In genomic region chr2:36352024-36352398, GRCh38 we compare ENCODE assay signal across 8 cellular contexts. TPM values are rescaled to one million over a fixed set of nuclear protein-coding genes. Genes with fewer than 3 reads are reported as not detected.
DNase-seq lines count a peak whose midpoint lies in the region; ATAC-seq and TF ChIP-seq lines count a peak whose summit lies in the region.

No MANE protein-coding gene starts in this region.

- no peaks in the 10 kb centered on the region for H3K79me1 ChIP-seq in mesendoderm (ENCODE audit: low read length)

- CTCF ChIA-PET in mammary epithelial cell (lab: Charles Lee; ENCODE audit: low non-redundant PET), result interaction anchor here (0.7 to 1.3 kb wide), 3 partner anchors 100 to 313 kb away, joined by 6 to 19 read pairs (median 11); no protein-coding TSS in a partner anchor

- H3K27me3 ChIP-seq in ACC112 (ENCODE audit: insufficient read depth, low read length), result no peaks in the 10 kb centered on the region
- no peaks in the 10 kb centered on the region for H3K27me3 ChIP-seq in mammary epithelial cell (ENCODE audit: insufficient read depth, low read length)
- no peaks in the 10 kb centered on the region for H3K27me3 ChIP-seq in mesendoderm (ENCODE audit: insufficient read depth, low read length, poor library complexity)

- intact Hi-C loops in mammary epithelial cell (cut with micrococcal nuclease), result loop anchor here (1.0 to 2.0 kb wide), 3 partner anchors 155 to 433 kb away; no protein-coding TSS in a partner anchor

- DNase-seq in GM10266 (ENCODE audit: extremely low spot score) (peak; percentile 48), NCI-H446 treated with DMSO at 0.1 percent for 48 hours (lab: John Stamatoyannopoulos, UW) (peak; percentile 18), mammary epithelial cell (no peak), mesendoderm (peak; percentile 69)

- H3K9me3 Mint-ChIP-seq in stimulated activated memory B cell treated with anti-CD40 and anti-IgM and Interleukin-4, amounts not matched to agents 10 μg/mL and 1 μg/mL and 100 μg/mL, for 72 hours, result peaks cover 4% of the 10 kb centered on the region

- 0% methylated on average over 1 of the region's 7 CpGs for WGBS in mammary epithelial cell (ENCODE audit: low coverage, missing lambda C conversion rate)
- WGBS in mesendoderm (ENCODE audit: extremely low coverage, insufficient coverage, low lambda C conversion rate), result no CpG with 5 or more reads among the region's 7 CpGs

- H4K8ac ChIP-seq in mesendoderm (ENCODE audit: low read depth, low read length), result no peak overlapping the region

- H4K5ac ChIP-seq in mesendoderm (ENCODE audit: low read length), result no peak overlapping the region

- H2BK5ac ChIP-seq in mesendoderm (ENCODE audit: low read length), result no peak overlapping the region

- H2AFZ ChIP-seq in ACC112 (ENCODE audit: low read length, unreplicated experiment), result no peak overlapping the region
- H2AFZ ChIP-seq in mammary epithelial cell (ENCODE audit: low read depth, low read length), result peak overlapping the region; percentile 30

- no peaks in the 10 kb centered on the region for H3K9me3 ChIP-seq in mammary epithelial cell (replicated peaks; ENCODE audit: insufficient read depth, low read length)

- no TSS peak for BruUV-seq in mammary epithelial cell (replicated peaks; lab: Mats Ljungman, UMichigan)

- no peak overlapping the region for H3K9ac ChIP-seq in mammary epithelial cell (ENCODE audit: insufficient read depth, low read length)
- H3K9ac ChIP-seq in mesendoderm (ENCODE audit: low read length), result no peak overlapping the region

- no peak overlapping the region for H3K27ac Mint-ChIP-seq in stimulated activated memory B cell treated with anti-CD40 and anti-IgM and Interleukin-4, amounts not matched to agents 10 μg/mL and 1 μg/mL and 100 μg/mL, for 72 hours

- H3K4me1 Mint-ChIP-seq in stimulated activated memory B cell treated with anti-CD40 and anti-IgM and Interleukin-4, amounts not matched to agents 10 μg/mL and 1 μg/mL and 100 μg/mL, for 72 hours, result peaks cover 16% of the 10 kb centered on the region

- H4K20me1 ChIP-seq in mammary epithelial cell (ENCODE audit: insufficient read depth, low read length), result no peaks in the 10 kb centered on the region

- no peak overlapping the region for H3K4me3 Mint-ChIP-seq in stimulated activated memory B cell treated with anti-CD40 and anti-IgM and Interleukin-4, amounts not matched to agents 10 μg/mL and 1 μg/mL and 100 μg/mL, for 72 hours

- peaks cover 39% of the 10 kb centered on the region for H3K4me1 ChIP-seq in ACC112 (ENCODE audit: control insufficient read depth, insufficient read depth, low read length, unreplicated experiment)
- H3K4me1 ChIP-seq in mammary epithelial cell (ENCODE audit: insufficient read depth, low read length), result peaks cover 18% of the 10 kb centered on the region
- peaks cover 6% of the 10 kb centered on the region for H3K4me1 ChIP-seq in mesendoderm (ENCODE audit: control insufficient read depth, low read depth, low read length)

- no peak overlapping the region for H3K4me3 ChIP-seq in ACC112 (ENCODE audit: low read depth, low read length)
- H3K4me3 ChIP-seq in mammary epithelial cell (replicated peaks in 1 of 3; ENCODE audit: insufficient read depth in 1 of 3, low read depth in 2 of 3, low read length in 3 of 3), result no peak overlapping the region
- no peak overlapping the region for H3K4me3 ChIP-seq in mesendoderm (ENCODE audit: low read length)

- H3K23ac ChIP-seq in mesendoderm (ENCODE audit: low read length), result no peak overlapping the region

- H3K27ac ChIP-seq in ACC112 (ENCODE audit: low read depth, low read length) (peak overlapping the region; percentile 43; the same call in 1 of the 2 replicates), mammary epithelial cell (ENCODE audit: insufficient read depth, low read depth, low read length) (no peak overlapping the region), mesendoderm (ENCODE audit: low read depth, low read length) (no peak overlapping the region)

- no peak overlapping the region for H2BK120ac ChIP-seq in mesendoderm (ENCODE audit: low read depth, low read length)

- no peak overlapping the region for H3K56ac ChIP-seq in mesendoderm (ENCODE audit: low read length)

- no peak overlapping the region for H3K4ac ChIP-seq in mesendoderm (ENCODE audit: low read depth, low read length)

- no peaks in the 10 kb centered on the region for H3K36me3 ChIP-seq in ACC112 (ENCODE audit: insufficient read depth, low read length)
- H3K36me3 ChIP-seq in mammary epithelial cell (ENCODE audit: insufficient read depth, low read length), result no peaks in the 10 kb centered on the region
- H3K36me3 ChIP-seq in mesendoderm (ENCODE audit: control insufficient read depth, insufficient read depth, low read length), result no peaks in the 10 kb centered on the region

- H3K4me2 ChIP-seq in mammary epithelial cell (ENCODE audit: insufficient read depth, low read depth, low read length), result peak overlapping the region; percentile 37
- H3K4me2 ChIP-seq in mesendoderm (ENCODE audit: low read length), result no peak overlapping the region

- no peak overlapping the region for H2BK15ac ChIP-seq in mesendoderm (replicated peaks; ENCODE audit: low read depth)

- dilution Hi-C loops in mammary epithelial cell (cut with HindIII; ENCODE audit: low sequenced_read_pairs), result no loop called here

- H3K18ac ChIP-seq in mesendoderm (ENCODE audit: low read length), result no peak overlapping the region

- ATAC-seq in HG02678 (IDR thresholded peaks at IDR 0.05; ENCODE audit: unreplicated experiment), result no peak
- ATAC-seq in GM21390 (IDR thresholded peaks at IDR 0.05; ENCODE audit: unreplicated experiment), result no peak
- ATAC-seq in stimulated activated memory B cell treated with anti-CD40 and anti-IgM and Interleukin-4, amounts not matched to agents 10 μg/mL and 1 μg/mL and 100 μg/mL, for 72 hours, result no peak

- TF ChIP-seq CTCF in GM10266 (IDR thresholded peaks at IDR 0.05; ENCODE audit: control insufficient read depth, insufficient read depth, low read depth, missing control alignments) (peak; percentile 78), mammary epithelial cell (conservative IDR thresholded peaks at IDR 0.05 in 1 of 2, IDR thresholded peaks at IDR 0.05 in 1 of 2; ENCODE audit: extremely low read depth in 1 of 2, insufficient read depth in 1 of 2, low read depth in 1 of 2, low read length in 2 of 2) (peak; percentile 56 to 60)

- H3K79me2 ChIP-seq in ACC112 (ENCODE audit: control insufficient read depth, insufficient read depth, low read length, unreplicated experiment) (peaks cover 31% of the 10 kb centered on the region), mammary epithelial cell (ENCODE audit: insufficient read depth, low read length) (peaks cover 30% of the 10 kb centered on the region), mesendoderm (ENCODE audit: control insufficient read depth, insufficient read depth, low read length) (peaks cover 9% of the 10 kb centered on the region)

- no peaks in the 10 kb centered on the region for H3K36me3 Mint-ChIP-seq in stimulated activated memory B cell treated with anti-CD40 and anti-IgM and Interleukin-4, amounts not matched to agents 10 μg/mL and 1 μg/mL and 100 μg/mL, for 72 hours

- in situ Hi-C loops in mammary epithelial cell (cut with MboI; ENCODE audit: low sequenced_read_pairs in 2 of 2), result loop anchor here in 1 of 2 donors (10.0 kb wide), 2 partner anchors 103 to 313 kb away; no protein-coding TSS in a partner anchor

- no peak overlapping the region for H2AK5ac ChIP-seq in mesendoderm (ENCODE audit: low read length)

- H3K27me3 Mint-ChIP-seq in stimulated activated memory B cell treated with anti-CD40 and anti-IgM and Interleukin-4, amounts not matched to agents 10 μg/mL and 1 μg/mL and 100 μg/mL, for 72 hours, result peaks cover 26% of the 10 kb centered on the region

RNA-seq across cellular contexts. Expression of gene CRIM1, which starts 3.6 kb away (rescaled TPM):
- 100 to 1,000 TPM; 237 to 387 TPM for total RNA-seq in mammary epithelial cell
- polyA plus RNA-seq in mammary epithelial cell, result 103 TPM
- 304 TPM for polyA minus RNA-seq in mammary epithelial cell
- 14.5 TPM for polyA plus RNA-seq in mesendoderm (2013, experiment 1 of 2)
- 14.5 TPM for polyA plus RNA-seq in mesendoderm (2013, experiment 2 of 2)
